In the genomic region with DNA sequence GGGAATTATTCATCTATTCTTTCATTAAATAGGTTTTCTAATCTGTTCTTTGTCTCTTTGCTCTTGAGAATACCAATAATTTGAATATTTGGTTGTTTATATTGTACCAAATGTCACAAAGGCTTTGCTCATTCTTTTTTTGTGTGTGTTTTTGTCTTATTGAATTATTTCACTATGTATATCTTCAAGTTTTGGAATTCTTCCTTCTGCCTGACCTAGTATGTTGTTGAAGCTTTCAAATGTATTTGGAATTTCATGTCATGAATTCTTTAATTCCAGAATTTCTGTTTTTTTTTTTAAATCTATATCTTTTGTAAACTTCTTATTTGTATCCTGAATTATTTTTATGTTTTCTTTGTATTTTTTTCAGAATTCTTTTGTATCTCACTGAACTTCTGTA, we compare ENCODE assay signal across 22 cellular contexts.
"Had no signal": no experiment of that assay in that cellular context is flagged by ENCODE, and none has a peak within 500 bp of the region (broad histone marks: within the 10 kb centered on the region; RNA-seq: fewer than 3 reads in every experiment).

No MANE protein-coding gene starts in this region.

- ATAC-seq: foreskin keratinocyte, gastroesophageal sphincter, heart left ventricle, left cardiac atrium, left lung, left ventricle myocardium superior, lower lobe of right lung, mucosa of descending colon had no signal

- H3K27ac ChIP-seq: colonic mucosa, esophagus muscularis mucosa, foreskin keratinocyte, gastroesophageal sphincter, heart left ventricle, hepatocyte, left lung, lower lobe of right lung had no signal

- H2AFZ ChIP-seq: hepatocyte had no signal

- H3K4me1 ChIP-seq: colonic mucosa, esophagus muscularis mucosa, foreskin keratinocyte, gastroesophageal sphincter, heart left ventricle, left lung, lower lobe of right lung had no signal

- H3K36me3 Mint-ChIP-seq: mesothelial cell of epicardium had no signal

- DNase-seq: colonic mucosa; cortex of kidney; effector CD8-positive, alpha-beta T cell; foreskin keratinocyte; heart left ventricle; hypothalamus; immature natural killer cell; islet precursor cell; left cardiac atrium; left lung; left ventricle myocardium superior; lower lobe of right lung; mesenchymal stem cell; mucosa of descending colon; naive B cell had no signal

- H3K4me2 ChIP-seq: hepatocyte had no signal

- H3K4me3 ChIP-seq: colonic mucosa, esophagus muscularis mucosa, gastroesophageal sphincter, heart left ventricle, hepatocyte, left lung, lower lobe of right lung, mucosa of descending colon had no signal

- H3K9me3 ChIP-seq: colonic mucosa had no signal

- FAIRE-seq: endothelial cell of umbilical vein, frontal cortex had no signal

- H3K4me1 Mint-ChIP-seq: immature natural killer cell, mesothelial cell of epicardium had no signal

- H3K79me2 ChIP-seq: hepatocyte had no signal

- H3K27ac Mint-ChIP-seq: dendritic cell treated with granulocyte-macrophage colony-stimulating factor and Interleukin-4, amounts not matched to agents 40 ng/mL and 50 ng/mL, for 4 days; immature natural killer cell; mesothelial cell of epicardium had no signal

- H3K4me3 Mint-ChIP-seq: dendritic cell treated with granulocyte-macrophage colony-stimulating factor and Interleukin-4, amounts not matched to agents 40 ng/mL and 50 ng/mL, for 4 days; immature natural killer cell; mesothelial cell of epicardium; naive B cell had no signal

- H3K27me3 ChIP-seq: colonic mucosa, esophagus muscularis mucosa, foreskin keratinocyte, gastroesophageal sphincter, heart left ventricle, hepatocyte, left lung had no signal

- H3K36me3 ChIP-seq: colonic mucosa, esophagus muscularis mucosa, gastroesophageal sphincter, heart left ventricle, left lung, lower lobe of right lung had no signal
